ENCODE assay signal across 1 cellular context in genomic region chr19:39304185-39304513, GRCh38.
TF ChIP-seq lines count a peak whose summit lies in the region.

No MANE protein-coding gene starts in this region.

TF ChIP-seq in HEK293, 187 proteins besides CTCF, POLR2A, EP300 and RAD21 (continued from another document and continues in another):
- TF ChIP-seq ZNF792 (tag by site-specific recombination; IDR thresholded peaks at IDR 0.05) (no peak), ZNF23 (tag by site-specific recombination; IDR thresholded peaks at IDR 0.05; ENCODE audit: borderline replicate concordance) (no peak; the same call in 1 of the 2 replicates), TSHZ1 (tag by site-specific recombination; IDR thresholded peaks at IDR 0.05; ENCODE audit: borderline replicate concordance) (no peak), ZNF155 (tag by site-specific recombination; IDR thresholded peaks at IDR 0.05) (no peak), OVOL3 (tag by site-specific recombination; IDR thresholded peaks at IDR 0.05) (no peak), ZNF449 (tag by site-specific recombination; IDR thresholded peaks at IDR 0.05) (no peak), ZNF785 (tag by site-specific recombination; IDR thresholded peaks at IDR 0.05) (no peak), ZBTB20 (tag by site-specific recombination; IDR thresholded peaks at IDR 0.05) (0 out of 2 replicates have a peak, but pooled peaks have one; percentile 11), ZNF600 (tag by site-specific recombination; IDR thresholded peaks at IDR 0.05) (no peak), ZNF521 (tag by site-specific recombination; IDR thresholded peaks at IDR 0.05) (peak; percentile 73; the same call in 1 of the 2 replicates), TCF7L2 (IDR thresholded peaks at IDR 0.05; ENCODE audit: borderline replicate concordance, low read depth, low read length) (no peak), SP2 (tag by site-specific recombination; IDR thresholded peaks at IDR 0.05) (no peak), PRDM2 (tag by site-specific recombination; IDR thresholded peaks at IDR 0.05; ENCODE audit: borderline replicate concordance) (no peak), ZNF398 (tag by site-specific recombination; IDR thresholded peaks at IDR 0.05) (no peak), ZFP69B (tag by site-specific recombination; IDR thresholded peaks at IDR 0.05) (no peak), ZSCAN16 (tag by site-specific recombination; IDR thresholded peaks at IDR 0.05) (no peak), ZNF473 (tag by site-specific recombination; IDR thresholded peaks at IDR 0.05) (no peak), ZSCAN23 (tag by site-specific recombination; IDR thresholded peaks at IDR 0.05) (no peak), ZNF423 (tag by site-specific recombination; IDR thresholded peaks at IDR 0.05) (no peak), ZNF114 (tag by site-specific recombination; IDR thresholded peaks at IDR 0.05) (peak; percentile 73; the same call in 1 of the 2 replicates), ZNF433 (tag by site-specific recombination; IDR thresholded peaks at IDR 0.05; ENCODE audit: low read depth) (peak; percentile 5; the same call in 1 of the 2 replicates), ZBTB44 (tag by site-specific recombination; IDR thresholded peaks at IDR 0.05) (no peak), ZNF76 (tag by site-specific recombination; IDR thresholded peaks at IDR 0.05; ENCODE audit: borderline replicate concordance, low read depth) (peak; percentile 22; the same call in 1 of the 2 replicates), ZNF248 (tag by site-specific recombination; IDR thresholded peaks at IDR 0.05) (no peak), ZNF544 (tag by site-specific recombination; IDR thresholded peaks at IDR 0.05) (no peak), ZFP3 (tag by site-specific recombination; IDR thresholded peaks at IDR 0.05; ENCODE audit: low read depth) (no peak), BCL11B (tag by site-specific recombination; IDR thresholded peaks at IDR 0.05; ENCODE audit: low read depth) (no peak), ZNF654 (tag by site-specific recombination; IDR thresholded peaks at IDR 0.05; ENCODE audit: low read depth) (no peak), ZNF157 (tag by site-specific recombination; IDR thresholded peaks at IDR 0.05) (no peak), ZNF404 (tag by site-specific recombination; IDR thresholded peaks at IDR 0.05) (no peak), ZNF707 (tag by site-specific recombination; IDR thresholded peaks at IDR 0.05) (no peak), IKZF3 (tag by site-specific recombination; IDR thresholded peaks at IDR 0.05) (no peak), ZNF624 (tag by site-specific recombination; IDR thresholded peaks at IDR 0.05) (no peak), ZNF692 (tag by site-specific recombination; IDR thresholded peaks at IDR 0.05) (no peak), ZNF596 (tag by site-specific recombination; IDR thresholded peaks at IDR 0.05) (no peak), ZNF623 (tag by site-specific recombination; IDR thresholded peaks at IDR 0.05) (peak; percentile 54), ZNF18 (tag by site-specific recombination; IDR thresholded peaks at IDR 0.05) (no peak), ZNF121 (tag by site-specific recombination; IDR thresholded peaks at IDR 0.05) (no peak), ZBTB1 (tag by site-specific recombination; IDR thresholded peaks at IDR 0.05) (no peak)
